ENCODE assay signal across 8 cellular contexts in genomic region chr17:44689492-44690217, GRCh38. TPM values are rescaled to one million over a fixed set of nuclear protein-coding genes. Genes with fewer than 3 reads are reported as not detected.
DNase-seq lines count a peak whose midpoint lies in the region; TF ChIP-seq lines count a peak whose summit lies in the region.

Gene CCDC43, minus strand, starts transcription at chr17:44689776. Its CDS starts 23 bp downstream, at chr17:44689753.

- H3K4me3 Mint-ChIP-seq in activated naive CD4-positive, alpha-beta T cell treated with anti-CD3 and anti-CD28 coated beads, Interleukin-2, amount 50 U/mL, for 24 hours = peak within 1 kb of the TSS; percentile 99

- 0% methylated on average over 29 to 51 of the region's 51 CpGs for WGBS in testis, 2 donors

- peaks cover 10% of the 10 kb centered on the region for H3K36me3 Mint-ChIP-seq in activated naive CD4-positive, alpha-beta T cell treated with anti-CD3 and anti-CD28 coated beads, Interleukin-2, amount 50 U/mL, for 24 hours

- peak within 1 kb of the TSS; percentile 92 for H3K27ac ChIP-seq in osteoblast (ENCODE audit: low read depth, low read length)
- peak within 1 kb of the TSS; percentile 71 to 85 for H3K27ac ChIP-seq in testis

- TF ChIP-seq CTCF in HFF-Myc (IDR thresholded peaks at IDR 0.05; ENCODE audit: low read depth, low read length, missing control alignments) = no peak
- TF ChIP-seq CTCF in osteoblast (IDR thresholded peaks at IDR 0.05; ENCODE audit: extremely low read depth, low read depth, low read length) = no peak
- no peak for TF ChIP-seq CTCF in testis (IDR thresholded peaks at IDR 0.05)

- no peak for TF ChIP-seq POLR2A in testis (IDR thresholded peaks at IDR 0.05)

- intact Hi-C loops in testis (cut with DNase I; ENCODE audit: low total_unique reads) = no loop called here

- H2AFZ ChIP-seq in osteoblast (ENCODE audit: low read length) = peak within 1 kb of the TSS; percentile 96

- H3K36me3 ChIP-seq in osteoblast (ENCODE audit: insufficient read depth, low read length) (no peaks in the 10 kb centered on the region), testis (ENCODE audit: low read depth, missing control alignments) (no peaks in the 10 kb centered on the region)

- H3K9me3 ChIP-seq in osteoblast (ENCODE audit: low read depth, low read length) (no peaks in the 10 kb centered on the region), testis (no peaks in the 10 kb centered on the region)

- peaks cover 52% of the 10 kb centered on the region for H3K79me2 ChIP-seq in osteoblast (ENCODE audit: insufficient read depth, low read length)

- in situ Hi-C loops in G401 (cut with HindIII; ENCODE audit: low sequenced_read_pairs) = no loop called here

- no peaks in the 10 kb centered on the region for H3K9me3 Mint-ChIP-seq in activated naive CD4-positive, alpha-beta T cell treated with anti-CD3 and anti-CD28 coated beads, Interleukin-2, amount 50 U/mL, for 24 hours

- H3K4me2 ChIP-seq in osteoblast (ENCODE audit: insufficient read depth, low read length) = peak within 1 kb of the TSS; percentile 98

- H3K4me3 ChIP-seq in HFF-Myc (replicated peaks; ENCODE audit: low read depth, low read length) (peak within 1 kb of the TSS; percentile 93), osteoblast (ENCODE audit: insufficient read depth, low read length) (peak within 1 kb of the TSS; percentile 98), testis (peak within 1 kb of the TSS; percentile 71 to 72)

- no peaks in the 10 kb centered on the region for H4K20me1 ChIP-seq in osteoblast (ENCODE audit: insufficient read depth, low read length)

- DNase-seq in G401 (ENCODE audit: low spot score) (peak; percentile 91), HFF-Myc (ENCODE audit: extremely low read depth, low read depth) (peak; percentile 87), NCI-H1092 (lab: John Stamatoyannopoulos, UW) (peak; percentile 69), SKM-1 (lab: John Stamatoyannopoulos, UW; ENCODE audit: unreplicated experiment) (peak; percentile 60), glomerular visceral epithelial cell (ENCODE audit: extremely low spot score) (peak; percentile 94), osteoblast (ENCODE audit: insufficient read length, low spot score, missing footprints) (peak; percentile 97), testis (peak; percentile 96)

- H3K4me1 Mint-ChIP-seq in activated naive CD4-positive, alpha-beta T cell treated with anti-CD3 and anti-CD28 coated beads, Interleukin-2, amount 50 U/mL, for 24 hours = peaks cover 46% of the 10 kb centered on the region

- H3K27ac Mint-ChIP-seq in activated naive CD4-positive, alpha-beta T cell treated with anti-CD3 and anti-CD28 coated beads, Interleukin-2, amount 50 U/mL, for 24 hours = peak within 1 kb of the TSS; percentile 98

- H3K27me3 Mint-ChIP-seq in activated naive CD4-positive, alpha-beta T cell treated with anti-CD3 and anti-CD28 coated beads, Interleukin-2, amount 50 U/mL, for 24 hours = no peaks in the 10 kb centered on the region

- peaks cover 13% of the 10 kb centered on the region for H3K4me1 ChIP-seq in osteoblast (ENCODE audit: insufficient read depth, low read length)
- peaks cover 12% of the 10 kb centered on the region for H3K4me1 ChIP-seq in testis

- no peaks in the 10 kb centered on the region for H3K27me3 ChIP-seq in osteoblast (ENCODE audit: insufficient read depth, low read length)
- no peaks in the 10 kb centered on the region for H3K27me3 ChIP-seq in testis

RNA-seq across cellular contexts. Expression of gene CCDC43, which starts in this region (rescaled TPM):
- total RNA-seq in G401 (2014; rRNA removed; shearing (Covaris generic)) = 76.2 and 79.0 TPM in 2 replicates
- total RNA-seq in osteoblast (32.1 and 36.6 TPM in 2 replicates), testis (10 to 100 TPM; 20.8 to 27.9 TPM)
- 18.6 TPM for polyA plus RNA-seq in testis (ENCODE audit: insufficient read depth, low read depth, low replicate concordance)

Comparison
In these comparisons a context has a peak if more than half of its experiments do, and no peak if none do; other contexts are left out.
1. Peak in every context shown above with its lines: DNase-seq, H3K4me3 ChIP-seq and H3K27ac ChIP-seq.